In the genomic region with DNA sequence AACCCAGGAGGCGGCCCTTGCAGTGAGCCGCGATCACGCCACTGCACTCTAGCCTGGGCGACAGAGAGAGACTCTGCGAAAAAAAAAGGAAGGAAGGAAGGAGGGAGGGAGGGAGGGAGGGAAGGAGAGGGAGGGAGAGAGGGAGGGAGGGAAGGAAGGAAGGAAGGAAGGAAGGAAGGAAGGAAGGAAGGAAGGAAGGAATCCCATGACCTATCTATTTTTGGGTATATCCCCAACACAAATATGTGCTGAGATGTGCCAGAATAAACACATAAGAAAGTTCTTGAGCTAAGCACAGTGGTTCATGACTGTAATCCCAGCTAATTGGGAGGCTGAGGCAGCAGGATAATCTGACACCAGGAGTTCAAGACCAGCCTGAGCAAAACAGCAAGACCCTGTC, we compare ENCODE assay signal across 30 cellular contexts.
"Had no signal": no experiment of that assay in that cellular context is flagged by ENCODE, and none has a peak within 500 bp of the region (broad histone marks: within the 10 kb centered on the region; RNA-seq: fewer than 3 reads in every experiment).

No MANE protein-coding gene starts in this region.

- H3K9me3 ChIP-seq: ascending aorta, colonic mucosa had no signal

- H3K36me3 ChIP-seq: ascending aorta, cardiac muscle cell, colonic mucosa had no signal

- FAIRE-seq: bronchial epithelial cell, TTC549 had no signal

- DNase-seq: activated B cell treated with CpG ODN at 0.5 μM for 24 hours; activated CD4-positive, alpha-beta memory T cell treated with anti-CD3 and anti-CD28 coated beads, Interleukin-2, amount 10 ng/mL, durations not matched to agents 7 days and 5 days; activated CD4-positive, alpha-beta T cell treated with anti-CD3 and anti-CD28 coated beads for 4 hours; activated CD4-positive, alpha-beta T cell treated with anti-CD3 and anti-CD28 coated beads, Interleukin-2, amount 10 ng/mL, durations not matched to agents 24 days and 14 days; activated CD4-positive, alpha-beta T cell treated with anti-CD3 and anti-CD28 coated beads, Interleukin-2, amount 50 U/mL, for 1 hour; activated CD4-positive, alpha-beta T cell treated with anti-CD3 and anti-CD28 coated beads, Interleukin-2, amount 50 U/mL, for 4 hours; activated CD4-positive, CD25-positive, alpha-beta regulatory T cell treated with anti-CD3 and anti-CD28 coated beads, Interleukin-2, amount 50 U/mL, for 72 hours; activated CD8-positive, alpha-beta memory T cell treated with anti-CD3 and anti-CD28 coated beads for 24 hours; activated CD8-positive, alpha-beta memory T cell treated with anti-CD3 and anti-CD28 coated beads, Interleukin-2, amount 10 ng/mL, durations not matched to agents 7 days and 5 days; activated CD8-positive, alpha-beta memory T cell treated with anti-CD3 and anti-CD28 coated beads, Interleukin-2, amount 50 U/mL, for 48 hours; activated CD8-positive, alpha-beta T cell treated with anti-CD3 and anti-CD28 coated beads, Interleukin-2, amount 10 ng/mL, durations not matched to agents 7 days and 5 days; activated effector memory CD4-positive, alpha-beta T cell treated with Interleukin-2 at 50 U/mL for 16 hours; activated gamma-delta T cell; activated naive CD4-positive, alpha-beta T cell treated with anti-CD3 and anti-CD28 coated beads, Interleukin-2, amount 10 ng/mL, durations not matched to agents 7 days and 5 days; activated naive CD4-positive, alpha-beta T cell treated with Interleukin-2 at 50 U/mL for 16 hours; activated naive CD8-positive, alpha-beta T cell treated with anti-CD3 and anti-CD28 coated beads, Interleukin-2, amount 10 ng/mL, durations not matched to agents 7 days and 5 days; activated naive CD8-positive, alpha-beta T cell treated with anti-CD3 and anti-CD28 coated beads, Interleukin-2, amount 50 U/mL, for 24 hours; activated T-cell treated with anti-CD3 and anti-CD28 coated beads, Interleukin-2, amount 50 U/mL, for 24 hours; activated T-cell treated with anti-CD3 and anti-CD28 coated beads, Interleukin-2, amount 50 U/mL, for 48 hours; amygdala; anterior cingulate cortex; caudate nucleus; cerebellar nuclear complex; colonic mucosa; T-helper 9 cell had no signal

- H3K27ac ChIP-seq: ascending aorta, cardiac muscle cell, colonic mucosa, VCaP had no signal

- H3K4me3 ChIP-seq: ascending aorta, cardiac muscle cell, colonic mucosa had no signal
